In the genomic region with DNA sequence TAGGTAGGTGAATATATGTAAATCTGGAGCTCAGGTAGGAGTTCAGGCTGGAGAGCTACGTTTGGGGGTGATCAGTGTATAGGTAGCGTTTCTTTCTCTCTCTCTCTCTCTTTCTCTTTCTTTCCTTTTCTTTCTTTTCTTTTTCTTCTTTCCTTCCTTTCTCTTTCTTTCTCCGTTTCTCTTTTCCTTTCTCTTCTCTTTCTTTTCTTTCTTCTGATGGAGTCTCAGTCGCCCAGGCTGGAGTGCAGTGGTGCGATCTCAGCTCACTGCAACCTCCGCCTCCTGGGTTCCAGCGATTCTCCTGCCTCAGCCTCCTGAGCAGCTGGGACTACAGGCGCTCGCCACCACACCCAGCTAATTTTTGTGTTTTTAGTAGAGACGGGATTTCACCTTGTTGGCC, we compare ENCODE assay signal across 8 cellular contexts. TPM values are rescaled to one million over a fixed set of nuclear protein-coding genes. Genes with fewer than 3 reads are reported as not detected.
DNase-seq lines count a peak whose midpoint lies in the region; ATAC-seq and TF ChIP-seq lines count a peak whose summit lies in the region.
"Not testable (repeated sequence)": the region's sequence is repeated elsewhere in the genome, so short reads cannot be mapped to it uniquely, and the experiment has no call there.

No MANE protein-coding gene starts in this region.

- TSS peak; percentile 74 for BruUV-seq in MCF 10A (replicated peaks; lab: Mats Ljungman, UMichigan)

- not testable (repeated sequence) for H3K36me3 Mint-ChIP-seq in CD4-positive, CD25-positive, alpha-beta regulatory T cell; HFFc6 (ENCODE audit: low read depth); activated CD4-positive, alpha-beta T cell treated with anti-CD3 and anti-CD28 coated beads for 36 hours (ENCODE audit: low read depth); activated naive CD4-positive, alpha-beta T cell treated with anti-CD3 and anti-CD28 coated beads, Interleukin-2, amount 50 U/mL, for 24 hours; MCF 10A (ENCODE audit: insufficient read depth, unreplicated experiment); mesothelial cell of epicardium; neural progenitor cell; stimulated activated effector memory CD8-positive, alpha-beta T cell treated with anti-CD3 and anti-CD28 coated beads, Interleukin-12 subunit alpha, Interleukin-12 subunit beta, amount 100 ng/mL, for 72 hours

- not testable (repeated sequence) for H3K27me3 Mint-ChIP-seq in CD4-positive, CD25-positive, alpha-beta regulatory T cell; HFFc6 (ENCODE audit: insufficient read depth); activated CD4-positive, alpha-beta T cell treated with anti-CD3 and anti-CD28 coated beads for 36 hours; activated naive CD4-positive, alpha-beta T cell treated with anti-CD3 and anti-CD28 coated beads, Interleukin-2, amount 50 U/mL, for 24 hours; MCF 10A (ENCODE audit: insufficient read depth, unreplicated experiment); mesothelial cell of epicardium (ENCODE audit: low read depth); neural progenitor cell (ENCODE audit: insufficient read depth, low read depth)

- CTCF ChIA-PET in activated CD4-positive, alpha-beta T cell treated with anti-CD3 and anti-CD28 coated beads for 36 hours (lab: Charles Lee) = interaction anchor here (0.7 to 1.9 kb wide), 4 partner anchors 9 to 209 kb away, joined by 3 to 17 read pairs (median 4); a partner anchor contains a TSS
- CTCF ChIA-PET in MCF 10A (lab: Yijun Ruan, JAX) = interaction anchor here (0.9 to 1.9 kb wide), 4 partner anchors 9 to 202 kb away, joined by 3 to 10 read pairs (median 6); a partner anchor contains a TSS

- H3K27me3 ChIP-seq in CD4-positive, CD25-positive, alpha-beta regulatory T cell (ENCODE audit: control insufficient read depth, insufficient read depth, low read length); neural progenitor cell: not testable (repeated sequence)

- not testable (repeated sequence) for H3K4me3 ChIP-seq in CD4-positive, CD25-positive, alpha-beta regulatory T cell (ENCODE audit: low read depth, low read length); neural progenitor cell

- H3K9ac ChIP-seq in neural progenitor cell = not testable (repeated sequence)

- peak overlapping the region in 1 of 4 donors; percentile 14 for H3K4me3 Mint-ChIP-seq in CD4-positive, CD25-positive, alpha-beta regulatory T cell
- not testable (repeated sequence) for H3K4me3 Mint-ChIP-seq in HFFc6; activated CD4-positive, alpha-beta T cell treated with anti-CD3 and anti-CD28 coated beads for 36 hours; activated naive CD4-positive, alpha-beta T cell treated with anti-CD3 and anti-CD28 coated beads, Interleukin-2, amount 50 U/mL, for 24 hours; MCF 10A (ENCODE audit: unreplicated experiment); mesothelial cell of epicardium; neural progenitor cell; stimulated activated effector memory CD8-positive, alpha-beta T cell treated with anti-CD3 and anti-CD28 coated beads, Interleukin-12 subunit alpha, Interleukin-12 subunit beta, amount 100 ng/mL, for 72 hours

- not testable (repeated sequence) for H3K79me2 ChIP-seq in neural progenitor cell (ENCODE audit: low read depth)

- H3K9me3 ChIP-seq in CD4-positive, CD25-positive, alpha-beta regulatory T cell (ENCODE audit: control insufficient read depth in 2 of 2, low read length in 2 of 2); neural progenitor cell (ENCODE audit: low read depth): not testable (repeated sequence)

- H3K27ac Mint-ChIP-seq in CD4-positive, CD25-positive, alpha-beta regulatory T cell = peak overlapping the region in 2 of 3 donors; percentile 8 to 83
- peak overlapping the region; percentile 78; the same call in 1 of the 2 replicates for H3K27ac Mint-ChIP-seq in HFFc6
- H3K27ac Mint-ChIP-seq in activated CD4-positive, alpha-beta T cell treated with anti-CD3 and anti-CD28 coated beads for 36 hours = peak overlapping the region; percentile 17
- H3K27ac Mint-ChIP-seq in activated naive CD4-positive, alpha-beta T cell treated with anti-CD3 and anti-CD28 coated beads, Interleukin-2, amount 50 U/mL, for 24 hours = peak overlapping the region; percentile 84
- H3K27ac Mint-ChIP-seq in MCF 10A (ENCODE audit: low read depth, unreplicated experiment) = not testable (repeated sequence)
- peak overlapping the region; percentile 14 for H3K27ac Mint-ChIP-seq in mesothelial cell of epicardium
- peak overlapping the region; percentile 46 for H3K27ac Mint-ChIP-seq in neural progenitor cell
- H3K27ac Mint-ChIP-seq in stimulated activated effector memory CD8-positive, alpha-beta T cell treated with anti-CD3 and anti-CD28 coated beads, Interleukin-12 subunit alpha, Interleukin-12 subunit beta, amount 100 ng/mL, for 72 hours = peak overlapping the region; percentile 72

- TF ChIP-seq CTCF in HFFc6 (IDR thresholded peaks at IDR 0.05); MCF 10A (IDR thresholded peaks at IDR 0.05; ENCODE audit: unreplicated experiment); mesothelial cell of epicardium (IDR thresholded peaks at IDR 0.05; ENCODE audit: unreplicated experiment); neural progenitor cell (IDR thresholded peaks at IDR 0.05): not testable (repeated sequence)

- H3F3A ChIP-seq in neural progenitor cell (ENCODE audit: low read depth) = peaks cover 26% of the 10 kb centered on the region

- H3K4me1 ChIP-seq in CD4-positive, CD25-positive, alpha-beta regulatory T cell (ENCODE audit: control insufficient read depth, insufficient read depth, low read length, poor library complexity, severe bottlenecking) = peaks cover 32% of the 10 kb centered on the region
- H3K4me1 ChIP-seq in neural progenitor cell = peaks cover 25% of the 10 kb centered on the region

- intact Hi-C loops in activated CD4-positive, alpha-beta T cell treated with anti-CD3 and anti-CD28 coated beads for 36 hours (cut with DNase I, micrococcal nuclease); MCF 10A (cut with micrococcal nuclease): not testable (repeated sequence)

- not testable (repeated sequence) for H3K9me3 Mint-ChIP-seq in CD4-positive, CD25-positive, alpha-beta regulatory T cell; HFFc6; activated CD4-positive, alpha-beta T cell treated with anti-CD3 and anti-CD28 coated beads for 36 hours (ENCODE audit: low read depth); activated naive CD4-positive, alpha-beta T cell treated with anti-CD3 and anti-CD28 coated beads, Interleukin-2, amount 50 U/mL, for 24 hours; MCF 10A (ENCODE audit: unreplicated experiment); mesothelial cell of epicardium; neural progenitor cell; stimulated activated effector memory CD8-positive, alpha-beta T cell treated with anti-CD3 and anti-CD28 coated beads, Interleukin-12 subunit alpha, Interleukin-12 subunit beta, amount 100 ng/mL, for 72 hours

- not testable (repeated sequence) for ATAC-seq in CD4-positive, CD25-positive, alpha-beta regulatory T cell (ENCODE audit: low read depth in 2 of 2); activated CD4-positive, alpha-beta T cell treated with anti-CD3 and anti-CD28 coated beads for 36 hours; stimulated activated effector memory CD8-positive, alpha-beta T cell treated with anti-CD3 and anti-CD28 coated beads, Interleukin-12 subunit alpha, Interleukin-12 subunit beta, amount 100 ng/mL, for 72 hours

- H3K4me2 ChIP-seq in neural progenitor cell = not testable (repeated sequence)

- H2AFZ ChIP-seq in neural progenitor cell (replicated peaks) = not testable (repeated sequence)

- H3K36me3 ChIP-seq in CD4-positive, CD25-positive, alpha-beta regulatory T cell (ENCODE audit: control insufficient read depth, insufficient read depth, low read length); neural progenitor cell: not testable (repeated sequence)

- H3K27ac ChIP-seq in CD4-positive, CD25-positive, alpha-beta regulatory T cell (ENCODE audit: insufficient read depth, low read length, poor library complexity, severe bottlenecking); neural progenitor cell: not testable (repeated sequence)

- DNase-seq in CD4-positive, CD25-positive, alpha-beta regulatory T cell; HFFc6; activated CD4-positive, alpha-beta T cell treated with anti-CD3 and anti-CD28 coated beads for 36 hours; MCF 10A (ENCODE audit: unreplicated experiment); mesothelial cell of epicardium (ENCODE audit: low spot score in 2 of 2, unreplicated experiment in 2 of 2); neural progenitor cell (ENCODE audit: low spot score); stimulated activated effector memory CD8-positive, alpha-beta T cell treated with anti-CD3 and anti-CD28 coated beads, Interleukin-12 subunit alpha, Interleukin-12 subunit beta, amount 100 ng/mL, for 72 hours (ENCODE audit: low spot score in 2 of 2): not testable (repeated sequence)

- peaks cover 0 to 56% (median 25%) of the 10 kb centered on the region in 4 donors for H3K4me1 Mint-ChIP-seq in CD4-positive, CD25-positive, alpha-beta regulatory T cell
- peaks cover 43% of the 10 kb centered on the region for H3K4me1 Mint-ChIP-seq in HFFc6 (ENCODE audit: low read depth)
- H3K4me1 Mint-ChIP-seq in activated CD4-positive, alpha-beta T cell treated with anti-CD3 and anti-CD28 coated beads for 36 hours = peaks cover 66% of the 10 kb centered on the region
- H3K4me1 Mint-ChIP-seq in activated naive CD4-positive, alpha-beta T cell treated with anti-CD3 and anti-CD28 coated beads, Interleukin-2, amount 50 U/mL, for 24 hours = peaks cover 64% of the 10 kb centered on the region
- peaks cover 15% of the 10 kb centered on the region for H3K4me1 Mint-ChIP-seq in MCF 10A (ENCODE audit: insufficient read depth, unreplicated experiment)
- peaks cover 28% of the 10 kb centered on the region for H3K4me1 Mint-ChIP-seq in mesothelial cell of epicardium
- H3K4me1 Mint-ChIP-seq in neural progenitor cell = peaks cover 28% of the 10 kb centered on the region
- H3K4me1 Mint-ChIP-seq in stimulated activated effector memory CD8-positive, alpha-beta T cell treated with anti-CD3 and anti-CD28 coated beads, Interleukin-12 subunit alpha, Interleukin-12 subunit beta, amount 100 ng/mL, for 72 hours = peaks cover 32% of the 10 kb centered on the region

- POLR2A ChIA-PET in activated CD4-positive, alpha-beta T cell treated with anti-CD3 and anti-CD28 coated beads for 36 hours (lab: Charles Lee) = interaction anchor here (0.7 kb wide), 1 partner anchor 10 kb away, joined by 3 read pairs; a partner anchor contains a TSS
- POLR2A ChIA-PET in MCF 10A (lab: Yijun Ruan, JAX) = interaction anchor here (1.8 to 2.5 kb wide), 2 partner anchors 9 to 372 kb away, joined by 3 to 11 read pairs; a partner anchor contains a TSS

- peaks cover 46% of the 10 kb centered on the region for H4K20me1 ChIP-seq in neural progenitor cell (ENCODE audit: low read depth)

RNA-seq across cellular contexts. Expression of a gene that starts 9.8 kb away (rescaled TPM):
- total RNA-seq in CD4-positive, CD25-positive, alpha-beta regulatory T cell = 4.6 TPM
- polyA plus RNA-seq in CD4-positive, CD25-positive, alpha-beta regulatory T cell = 10 to 100 TPM in 1 of 4 donors, 1 to 10 TPM in 3; 6.2 to 10.1 (median 8.7) TPM
- total RNA-seq in HFFc6 (2021; fragmentation: NEBNext Ultra II Directional; extraction: Animal tissue kit (Norgen Biotek cat#: 25700)) = 10 to 100 TPM; 11.0 to 22.8 (median 18.6) TPM
- 10 to 100 TPM; 64.6 to 70.4 TPM for total RNA-seq in activated CD4-positive, alpha-beta T cell treated with anti-CD3 and anti-CD28 coated beads for 36 hours
- 6.5 and 7.0 TPM in 2 replicates for total RNA-seq in MCF 10A (2022)
- 6.3 to 8.9 TPM (median 8.4 TPM) in 3 replicates for total RNA-seq in mesothelial cell of epicardium
- total RNA-seq in neural progenitor cell (ENCODE audit: low replicate concordance) = 16.4 and 38.8 TPM in 2 replicates

RNA-seq across cellular contexts. Expression of a gene that starts 28.6 kb away (rescaled TPM):
- 40.2 TPM for total RNA-seq in CD4-positive, CD25-positive, alpha-beta regulatory T cell
- 1 to 10 TPM in 2 of 4 donors, under 1 TPM in 2; 0.47 to 1.8 (median 1.00) TPM for polyA plus RNA-seq in CD4-positive, CD25-positive, alpha-beta regulatory T cell
- 100 to 1,000 TPM; 137 to 170 (median 149) TPM for total RNA-seq in HFFc6 (2021; fragmentation: NEBNext Ultra II Directional; extraction: Animal tissue kit (Norgen Biotek cat#: 25700))
- 10 to 100 TPM; 58.1 to 68.7 TPM for total RNA-seq in activated CD4-positive, alpha-beta T cell treated with anti-CD3 and anti-CD28 coated beads for 36 hours
- total RNA-seq in MCF 10A (2022) = 44.7 and 49.8 TPM in 2 replicates
- total RNA-seq in mesothelial cell of epicardium = 80.9 to 87.7 TPM (median 82.9 TPM) in 3 replicates
- 22.2 and 31.8 TPM in 2 replicates for total RNA-seq in neural progenitor cell (ENCODE audit: low replicate concordance)

RNA-seq across cellular contexts. Expression of a gene that starts 55.6 kb away (rescaled TPM):
- total RNA-seq in CD4-positive, CD25-positive, alpha-beta regulatory T cell = 24.1 TPM
- polyA plus RNA-seq in CD4-positive, CD25-positive, alpha-beta regulatory T cell = 1 to 10 TPM in 2 of 4 donors, under 1 TPM in 2; 0.80 to 1.4 (median 1.0) TPM
- total RNA-seq in HFFc6 (2021; fragmentation: NEBNext Ultra II Directional; extraction: Animal tissue kit (Norgen Biotek cat#: 25700)) = 10 to 100 TPM; 33.0 to 48.6 (median 35.9) TPM
- total RNA-seq in activated CD4-positive, alpha-beta T cell treated with anti-CD3 and anti-CD28 coated beads for 36 hours = 10 to 100 TPM; 72.9 to 73.8 TPM
- 12.9 and 19.8 TPM in 2 replicates for total RNA-seq in MCF 10A (2022)
- 67.8 to 74.2 TPM (median 74.0 TPM) in 3 replicates for total RNA-seq in mesothelial cell of epicardium
- total RNA-seq in neural progenitor cell (ENCODE audit: low replicate concordance) = 22.1 and 53.0 TPM in 2 replicates

RNA-seq across cellular contexts. Expression of a gene that starts 59.8 kb away (rescaled TPM):
- 8.2 TPM for total RNA-seq in CD4-positive, CD25-positive, alpha-beta regulatory T cell
- polyA plus RNA-seq in CD4-positive, CD25-positive, alpha-beta regulatory T cell = under 1 TPM in 3 of 4 donors, not detected in 1; 0.21 to 0.40 (median 0.29) TPM
- 1 to 10 TPM; 1.6 to 2.9 (median 2.2) TPM for total RNA-seq in HFFc6 (2021; fragmentation: NEBNext Ultra II Directional; extraction: Animal tissue kit (Norgen Biotek cat#: 25700))
- 10 to 100 TPM; 20.8 to 23.5 TPM for total RNA-seq in activated CD4-positive, alpha-beta T cell treated with anti-CD3 and anti-CD28 coated beads for 36 hours
- total RNA-seq in MCF 10A (2022) = 13.0 and 15.9 TPM in 2 replicates
- total RNA-seq in mesothelial cell of epicardium = 97.9 to 106 TPM (median 102 TPM) in 3 replicates
- total RNA-seq in neural progenitor cell (ENCODE audit: low replicate concordance) = 13.3 and 59.0 TPM in 2 replicates
